19 cellular contexts compared by ENCODE assay signal in the genomic region with DNA sequence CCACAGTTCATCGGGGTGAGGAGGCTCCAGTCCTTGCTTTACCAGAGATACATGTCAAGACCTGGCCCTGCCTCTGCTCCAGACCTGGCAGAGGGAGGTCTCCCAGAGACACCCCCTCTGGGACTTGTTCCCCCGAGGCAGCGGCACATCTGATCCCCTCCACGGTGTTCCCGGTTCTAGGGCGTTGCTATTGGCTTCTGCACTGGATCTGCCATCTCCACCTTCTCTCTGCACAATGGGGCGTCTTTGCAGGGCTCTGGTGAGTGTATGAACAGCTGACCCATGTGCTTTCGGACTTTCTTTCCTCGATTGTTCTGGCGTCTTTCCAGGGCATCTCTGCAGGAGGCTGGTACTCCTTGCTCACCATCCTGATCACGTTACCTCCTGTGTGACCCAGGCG.
"Had no signal": no experiment of that assay in that cellular context is flagged by ENCODE, and none has a peak within 500 bp of the region (broad histone marks: within the 10 kb centered on the region; RNA-seq: fewer than 3 reads in every experiment).

No MANE protein-coding gene starts in this region.

- H3K27me3 ChIP-seq: colonic mucosa, neutrophil, spleen, testis, tibial nerve had no signal

- H3K36me3 ChIP-seq: colonic mucosa, heart left ventricle, neutrophil, spleen, tibial nerve had no signal

- H3K4me3 ChIP-seq: colonic mucosa, heart left ventricle, mucosa of descending colon, spleen, testis, tibial nerve had no signal

- H3K4me3 Mint-ChIP-seq: naive thymus-derived CD8-positive, alpha-beta T cell; stimulated activated naive B cell treated with anti-CD40 and anti-IgM and Interleukin-4, amounts not matched to agents 10 μg/mL and 1 μg/mL and 100 μg/mL, for 72 hours; stimulated activated naive CD8-positive, alpha-beta T cell treated with anti-CD3 and anti-CD28 coated beads, Interleukin-15, amount 100 ng/mL, for 72 hours had no signal

- H3K27me3 Mint-ChIP-seq: stimulated activated naive B cell treated with anti-CD40 and anti-IgM and Interleukin-4, amounts not matched to agents 10 μg/mL and 1 μg/mL and 100 μg/mL, for 72 hours; stimulated activated naive CD8-positive, alpha-beta T cell treated with anti-CD3 and anti-CD28 coated beads, Interleukin-15, amount 100 ng/mL, for 72 hours had no signal

- H3K4me1 Mint-ChIP-seq: naive thymus-derived CD8-positive, alpha-beta T cell; stimulated activated naive CD8-positive, alpha-beta T cell treated with anti-CD3 and anti-CD28 coated beads, Interleukin-15, amount 100 ng/mL, for 72 hours had no signal

- H3K36me3 Mint-ChIP-seq: naive thymus-derived CD8-positive, alpha-beta T cell; stimulated activated naive B cell treated with anti-CD40 and anti-IgM and Interleukin-4, amounts not matched to agents 10 μg/mL and 1 μg/mL and 100 μg/mL, for 72 hours had no signal

- H3K27ac Mint-ChIP-seq: naive thymus-derived CD8-positive, alpha-beta T cell; stimulated activated naive B cell treated with anti-CD40 and anti-IgM and Interleukin-4, amounts not matched to agents 10 μg/mL and 1 μg/mL and 100 μg/mL, for 72 hours; stimulated activated naive CD8-positive, alpha-beta T cell treated with anti-CD3 and anti-CD28 coated beads, Interleukin-15, amount 100 ng/mL, for 72 hours had no signal

- H3K27ac ChIP-seq: colonic mucosa, heart left ventricle, neutrophil, spleen, testis, tibial nerve had no signal

- H3K9me3 Mint-ChIP-seq: stimulated activated naive B cell treated with anti-CD40 and anti-IgM and Interleukin-4, amounts not matched to agents 10 μg/mL and 1 μg/mL and 100 μg/mL, for 72 hours; stimulated activated naive CD8-positive, alpha-beta T cell treated with anti-CD3 and anti-CD28 coated beads, Interleukin-15, amount 100 ng/mL, for 72 hours had no signal

- H3K9me3 ChIP-seq: colonic mucosa, mucosa of descending colon, neutrophil, testis had no signal

- H3K4me1 ChIP-seq: colonic mucosa, heart left ventricle, spleen, testis, tibial nerve had no signal

- DNase-seq: colonic mucosa; dermis blood vessel endothelial cell; effector CD4-positive, alpha-beta T cell; heart left ventricle; hippocampal formation; kidney glomerular epithelial cell; mammary epithelial cell; mucosa of descending colon; naive thymus-derived CD8-positive, alpha-beta T cell; posterior cingulate gyrus; spleen; stimulated activated CD4-positive, alpha-beta T cell treated with anti-CD3 and anti-CD28 coated beads, Interleukin-15, amount 100 ng/mL, for 24 hours; stimulated activated CD4-positive, alpha-beta T cell treated with anti-CD3 and anti-CD28 coated beads, Interleukin-1b, Interleukin-23, amount 100 ng/mL, for 48 hours; stimulated activated CD4-positive, alpha-beta T cell treated with anti-CD3 and anti-CD28 coated beads, Interleukin-4, amount 100 ng/mL, for 24 hours; stimulated activated naive B cell treated with anti-CD40 and anti-IgM and Interleukin-4, amounts not matched to agents 10 μg/mL and 1 μg/mL and 100 μg/mL, for 72 hours; stimulated activated naive CD8-positive, alpha-beta T cell treated with anti-CD3 and anti-CD28 coated beads, Interleukin-15, amount 100 ng/mL, for 72 hours; testis had no signal
